1 cellular context compared by ENCODE assay signal in the genomic region with DNA sequence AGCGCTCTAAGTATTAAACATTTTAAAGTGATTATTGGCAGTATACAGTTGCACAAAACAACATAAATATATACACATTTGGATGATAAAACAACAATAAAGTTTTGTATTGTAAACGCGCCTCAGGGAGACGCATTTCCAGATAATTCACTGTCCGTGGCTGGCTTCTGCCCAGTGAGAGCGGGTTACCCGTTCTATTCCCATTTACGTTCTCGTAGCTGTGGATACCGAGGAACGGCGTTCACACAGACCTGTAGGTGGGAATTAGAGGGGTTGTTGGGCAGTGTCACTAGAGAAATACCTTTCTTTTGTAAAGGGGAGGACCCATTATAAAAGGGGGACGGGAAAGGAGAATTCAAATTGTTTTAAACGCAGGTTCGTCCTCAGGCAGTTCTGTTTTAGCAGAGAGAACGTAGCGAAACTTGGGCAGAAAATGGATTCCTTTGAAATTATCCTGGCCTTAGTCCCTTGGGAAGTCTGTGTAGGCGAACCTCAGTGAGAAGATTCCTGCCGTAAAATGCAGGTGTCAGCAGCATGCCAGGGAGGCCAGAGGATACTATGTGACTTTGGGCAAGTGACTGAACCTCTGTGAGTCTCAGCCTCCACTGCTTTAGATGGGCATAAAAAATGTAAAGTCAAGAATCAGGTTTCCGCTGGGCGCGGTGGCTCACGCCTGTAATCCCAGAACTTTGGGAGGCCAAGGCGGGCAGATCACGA.
TF ChIP-seq lines count a peak whose summit lies in the region.

No MANE protein-coding gene starts in this region.

TF ChIP-seq in endothelial cell of umbilical vein, 7 proteins besides CTCF, POLR2A, EP300 and RAD21:
- TF ChIP-seq FOS (IDR thresholded peaks at IDR 0.05; ENCODE audit: borderline replicate concordance, insufficient read depth, low read length) (no peak), POLR2AphosphoS5 (IDR thresholded peaks at IDR 0.05; ENCODE audit: insufficient read depth, low read depth, low read length) (no peak), MYC (IDR thresholded peaks at IDR 0.05; ENCODE audit: low read depth, low read length) (no peak), GATA2 (IDR thresholded peaks at IDR 0.05; ENCODE audit: insufficient read depth, insufficient read length, low read depth, low read length) (no peak), JUN (IDR thresholded peaks at IDR 0.05; ENCODE audit: borderline replicate concordance, insufficient read depth, insufficient read length, low read depth) (no peak), EZH2 (IDR thresholded peaks at IDR 0.05; ENCODE audit: borderline replicate concordance, low read depth, low read length, severe bottlenecking) (no peak)
- TF ChIP-seq, protein P1, sequence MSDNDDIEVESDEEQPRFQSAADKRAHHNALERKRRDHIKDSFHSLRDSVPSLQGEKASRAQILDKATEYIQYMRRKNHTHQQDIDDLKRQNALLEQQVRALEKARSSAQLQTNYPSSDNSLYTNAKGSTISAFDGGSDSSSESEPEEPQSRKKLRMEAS (IDR thresholded peaks at IDR 0.05; ENCODE audit: insufficient read depth, insufficient read length): no peak
